ENCODE assay signal across 8 cellular contexts in genomic region chr7:95916573-95917371, GRCh38.
A peak's percentile ranks its signal among the peaks of the same experiment; 100 is the strongest.
DNase-seq lines count a peak whose midpoint lies in the region; ATAC-seq and TF ChIP-seq lines count a peak whose summit lies in the region.

No MANE protein-coding gene starts in this region.

- H3K4me3 ChIP-seq in NT2/D1 (ENCODE audit: insufficient read length, low read depth) (no peak overlapping the region), esophagus muscularis mucosa (peak overlapping the region; percentile 11 to 28 (median 19))

- TF ChIP-seq EP300 in esophagus muscularis mucosa (IDR thresholded peaks at IDR 0.05) = no peak

- TF ChIP-seq CTCF in esophagus muscularis mucosa (IDR thresholded peaks at IDR 0.05) = peak; percentile 82 to 93 (median 91)

- H3K27ac ChIP-seq in esophagus muscularis mucosa (replicated peaks in 1 of 4) = no peak overlapping the region

- no peaks in the 10 kb centered on the region for H3K4me1 ChIP-seq in NT2/D1 (ENCODE audit: insufficient read depth, insufficient read length)
- H3K4me1 ChIP-seq in esophagus muscularis mucosa = peaks cover 0 to 5% (median 0%) of the 10 kb centered on the region in 4 donors

- POLR2A ChIA-PET in naive thymus-derived CD8-positive, alpha-beta T cell (lab: Charles Lee) = no interaction called here

- H3K4me3 Mint-ChIP-seq in naive thymus-derived CD8-positive, alpha-beta T cell = no peak overlapping the region
- no peak overlapping the region for H3K4me3 Mint-ChIP-seq in stimulated activated effector memory CD8-positive, alpha-beta T cell treated with anti-CD3 and anti-CD28 coated beads, Interleukin-12 subunit alpha, Interleukin-12 subunit beta, amount 100 ng/mL, for 72 hours

- H3K27me3 ChIP-seq in NT2/D1 (ENCODE audit: insufficient read depth, insufficient read length) (no peaks in the 10 kb centered on the region), esophagus muscularis mucosa (no peaks in the 10 kb centered on the region)

- intact Hi-C loops in esophagus muscularis mucosa (cut with DNase I) = loop anchor here (2.0 to 5.0 kb wide), 2 partner anchors 1110 to 1151 kb away; no protein-coding TSS in a partner anchor

- 37% methylated on average over 20 of the region's 20 CpGs for WGBS in esophagus muscularis mucosa

- H3K9ac ChIP-seq in NT2/D1 (ENCODE audit: insufficient read length, low read depth) = no peak overlapping the region

- peaks cover 0 to 4% (median 0%) of the 10 kb centered on the region in 4 donors for H3K4me1 Mint-ChIP-seq in naive thymus-derived CD8-positive, alpha-beta T cell
- peaks cover 5% of the 10 kb centered on the region for H3K4me1 Mint-ChIP-seq in stimulated activated effector memory CD8-positive, alpha-beta T cell treated with anti-CD3 and anti-CD28 coated beads, Interleukin-12 subunit alpha, Interleukin-12 subunit beta, amount 100 ng/mL, for 72 hours

- DNase-seq in AG08396 (ENCODE audit: low spot score) = peak; percentile 63
- peak; percentile 20 for DNase-seq in HS-27A (ENCODE audit: low read depth)
- peak; percentile 57 for DNase-seq in NT2/D1 (ENCODE audit: low read depth, low spot score)
- peak; percentile 67 for DNase-seq in activated T-cell treated with anti-CD3 and anti-CD28 coated beads for 4 hours
- no peak for DNase-seq in esophagus muscularis mucosa (ENCODE audit: extremely low spot score)
- DNase-seq in naive thymus-derived CD8-positive, alpha-beta T cell = peak; percentile 43 to 82 (median 64)
- DNase-seq in stimulated activated effector memory CD8-positive, alpha-beta T cell treated with anti-CD3 and anti-CD28 coated beads, Interleukin-12 subunit alpha, Interleukin-12 subunit beta, amount 100 ng/mL, for 72 hours (ENCODE audit: low spot score in 2 of 2) = peak; percentile 58 to 84

- H3K36me3 ChIP-seq in NT2/D1 (ENCODE audit: insufficient read depth, insufficient read length, low read length) = no peaks in the 10 kb centered on the region
- H3K36me3 ChIP-seq in esophagus muscularis mucosa = no peaks in the 10 kb centered on the region

- no peak for TF ChIP-seq POLR2A in esophagus muscularis mucosa (IDR thresholded peaks at IDR 0.05; ENCODE audit: low read depth)

- H3K27ac Mint-ChIP-seq in naive thymus-derived CD8-positive, alpha-beta T cell = peak overlapping the region in 1 of 10 donors; percentile 51
- H3K27ac Mint-ChIP-seq in stimulated activated effector memory CD8-positive, alpha-beta T cell treated with anti-CD3 and anti-CD28 coated beads, Interleukin-12 subunit alpha, Interleukin-12 subunit beta, amount 100 ng/mL, for 72 hours = no peak overlapping the region

- no peaks in the 10 kb centered on the region for H3K9me3 Mint-ChIP-seq in naive thymus-derived CD8-positive, alpha-beta T cell
- no peaks in the 10 kb centered on the region for H3K9me3 Mint-ChIP-seq in stimulated activated effector memory CD8-positive, alpha-beta T cell treated with anti-CD3 and anti-CD28 coated beads, Interleukin-12 subunit alpha, Interleukin-12 subunit beta, amount 100 ng/mL, for 72 hours

- H3K36me3 Mint-ChIP-seq in naive thymus-derived CD8-positive, alpha-beta T cell = no peaks in the 10 kb centered on the region
- no peaks in the 10 kb centered on the region for H3K36me3 Mint-ChIP-seq in stimulated activated effector memory CD8-positive, alpha-beta T cell treated with anti-CD3 and anti-CD28 coated beads, Interleukin-12 subunit alpha, Interleukin-12 subunit beta, amount 100 ng/mL, for 72 hours

- H3K9me3 ChIP-seq in NT2/D1 (ENCODE audit: insufficient read depth, low read length) (no peaks in the 10 kb centered on the region), esophagus muscularis mucosa (no peaks in the 10 kb centered on the region)

- ATAC-seq in GM18867 (IDR thresholded peaks at IDR 0.05; ENCODE audit: unreplicated experiment) = peak; percentile 78
- no peak for ATAC-seq in naive thymus-derived CD8-positive, alpha-beta T cell
- no peak for ATAC-seq in stimulated activated effector memory CD8-positive, alpha-beta T cell treated with anti-CD3 and anti-CD28 coated beads, Interleukin-12 subunit alpha, Interleukin-12 subunit beta, amount 100 ng/mL, for 72 hours

- H3K27me3 Mint-ChIP-seq in naive thymus-derived CD8-positive, alpha-beta T cell = peaks cover 6 to 19% (median 17%) of the 10 kb centered on the region in 5 donors
